Comparison of ENCODE assay signal across 8 cellular contexts in the genomic region with DNA sequence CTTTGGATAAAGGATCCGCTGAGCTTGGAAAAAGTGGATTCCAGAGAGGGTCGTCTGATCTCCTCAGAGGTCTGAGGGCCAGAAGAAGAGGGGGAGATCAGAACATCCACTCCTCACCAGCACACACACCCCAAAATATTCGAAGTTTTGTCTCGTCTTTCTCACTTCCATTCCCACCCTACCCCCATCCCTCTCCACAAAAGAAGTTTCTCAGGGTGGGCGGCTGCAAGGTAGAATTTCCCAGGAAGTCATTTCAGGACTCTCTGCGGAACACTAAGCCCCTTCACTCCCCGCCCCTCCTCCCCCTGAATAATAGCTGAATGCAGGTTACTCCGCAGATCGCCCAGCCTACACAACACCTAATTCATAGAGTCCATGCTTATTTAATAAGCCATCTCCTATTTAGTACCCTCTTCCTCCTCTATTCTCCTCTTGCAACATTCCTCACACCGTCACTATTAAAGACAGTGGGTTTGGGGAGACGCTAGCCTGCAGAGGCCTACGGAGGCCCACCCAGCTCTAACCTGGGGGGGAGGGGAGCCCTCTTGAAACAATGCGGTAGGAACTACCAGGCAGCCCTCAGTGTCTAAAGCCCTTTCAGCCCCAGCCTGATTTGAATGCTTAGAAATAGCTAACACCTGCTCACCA. TPM values are rescaled to one million over a fixed set of nuclear protein-coding genes. Genes with fewer than 3 reads are reported as not detected.
DNase-seq lines count a peak whose midpoint lies in the region; ATAC-seq and TF ChIP-seq lines count a peak whose summit lies in the region.

No MANE protein-coding gene starts in this region.

- H3K4me3 ChIP-seq in A673 (ENCODE audit: low read depth, low read length, poor library complexity, severe bottlenecking) (peak overlapping the region; percentile 92), H7 (ENCODE audit: insufficient read depth, low read depth, low read length) (peak overlapping the region; percentile 44), left ventricle myocardium inferior (peak overlapping the region; percentile 74), skeletal muscle cell (ENCODE audit: low read depth, low read length) (peak overlapping the region; percentile 74)

- H3K4me1 Mint-ChIP-seq in T-helper 17 cell = peaks cover 17% of the 10 kb centered on the region

- H3K4me1 ChIP-seq in A673 (ENCODE audit: insufficient read depth, low read length, poor library complexity, severe bottlenecking) (peaks cover 57% of the 10 kb centered on the region), left ventricle myocardium inferior (peaks cover 13% of the 10 kb centered on the region)

- peaks cover under 1% of the 10 kb centered on the region for H3K27me3 Mint-ChIP-seq in T-helper 17 cell

- POLR2A ChIA-PET in A673 (lab: Charles Lee; ENCODE audit: low non-redundant PET) = interaction anchor here (0.6 to 1.3 kb wide), 3 partner anchors 8 to 94 kb away, joined by 4 to 7 read pairs (median 5); no protein-coding TSS in a partner anchor

- no peak for ATAC-seq in T-helper 17 cell

- H3K4me3 Mint-ChIP-seq in T-helper 17 cell = peak overlapping the region; percentile 92

- intact Hi-C loops in A673 (cut with micrococcal nuclease; ENCODE audit: unreplicated experiment) = loop anchor here (1.0 kb wide), 1 partner anchor 8 kb away; no protein-coding TSS in a partner anchor
- intact Hi-C loops in left ventricle myocardium inferior (cut with micrococcal nuclease) = no loop called here
- intact Hi-C loops in posterior vena cava (cut with DNase I) = no loop called here

- H3K27ac ChIP-seq in A673 (ENCODE audit: low read depth, low read length, poor library complexity, severe bottlenecking) (peak overlapping the region; percentile 85), left ventricle myocardium inferior (replicated peaks) (no peak overlapping the region)

- H3K27me3 ChIP-seq in A673 (replicated peaks; ENCODE audit: insufficient read depth, low read depth, low read length, poor library complexity) (no peaks in the 10 kb centered on the region), H7 (ENCODE audit: control insufficient read depth, insufficient read depth, low read length) (no peaks in the 10 kb centered on the region), left ventricle myocardium inferior (ENCODE audit: low read depth) (peaks cover 6% of the 10 kb centered on the region)

- H3K9me3 ChIP-seq in A673 (ENCODE audit: low read depth, low read length, poor library complexity, severe bottlenecking) (no peaks in the 10 kb centered on the region), T-helper 17 cell (ENCODE audit: control insufficient read depth, low read length, poor library complexity, severe bottlenecking) (no peaks in the 10 kb centered on the region), left ventricle myocardium inferior (replicated peaks) (no peaks in the 10 kb centered on the region)

- CTCF ChIA-PET in A673 (lab: Charles Lee) = interaction anchor here (0.6 to 1.2 kb wide), 3 partner anchors 7 to 621 kb away, joined by 3 to 4 read pairs (median 3); no protein-coding TSS in a partner anchor

- TF ChIP-seq CTCF in A673 (conservative IDR thresholded peaks at IDR 0.05; ENCODE audit: low read depth, low read length) = no peak
- TF ChIP-seq CTCF in left ventricle myocardium inferior (IDR thresholded peaks at IDR 0.05; ENCODE audit: borderline replicate concordance) = no peak
- TF ChIP-seq CTCF in GM20000 (IDR thresholded peaks at IDR 0.05; ENCODE audit: extremely low read depth, missing control alignments) = no peak

- BruUV-seq in A673 (replicated peaks; lab: Mats Ljungman, UMichigan) = no TSS peak

- DNase-seq in A673 (ENCODE audit: low spot score) (peak; percentile 45), H7 (peak; percentile 73), T-helper 17 cell (no peak), left ventricle myocardium inferior (no peak), skeletal muscle cell (ENCODE audit: low read depth) (no peak), GM20000 (ENCODE audit: low spot score) (no peak), posterior vena cava (ENCODE audit: low spot score) (no peak), NCI-H446 treated with DMSO at 0.1 percent for 48 hours (lab: John Stamatoyannopoulos, UW) (no peak)

- H3K36me3 Mint-ChIP-seq in T-helper 17 cell (ENCODE audit: low read depth) = no peaks in the 10 kb centered on the region

- H3K27ac Mint-ChIP-seq in T-helper 17 cell = peak overlapping the region; percentile 68

- peaks cover 41% of the 10 kb centered on the region for H3K36me3 ChIP-seq in A673 (ENCODE audit: insufficient read depth, low read length, poor library complexity, severe bottlenecking)
- H3K36me3 ChIP-seq in H7 (replicated peaks; ENCODE audit: control insufficient read depth, insufficient read depth, low read length) = peaks cover 35% of the 10 kb centered on the region
- H3K36me3 ChIP-seq in left ventricle myocardium inferior = no peaks in the 10 kb centered on the region

RNA-seq across cellular contexts. Expression of gene SALL2, which starts 0.7 kb away (rescaled TPM):
- total RNA-seq in A673 (2021) (149 and 157 TPM in 2 replicates), T-helper 17 cell (1 to 10 TPM; 1.9 to 2.1 TPM), left ventricle myocardium inferior (3.4 TPM), posterior vena cava (1 to 10 TPM; 6.2 to 7.1 TPM)
- total RNA-seq in H7 (2014; rRNA removed; shearing (Covaris generic)) = 123 and 170 TPM in 2 replicates

RNA-seq across cellular contexts. Expression of gene METTL3, which starts 15.7 kb away (rescaled TPM):
- total RNA-seq in A673 (2021) (93.0 and 96.3 TPM in 2 replicates), T-helper 17 cell (10 to 100 TPM; 42.3 to 46.5 TPM), left ventricle myocardium inferior (26.6 TPM), posterior vena cava (10 to 100 TPM; 26.4 to 29.0 TPM)
- total RNA-seq in H7 (2014; rRNA removed; shearing (Covaris generic)) = 109 and 111 TPM in 2 replicates

RNA-seq across cellular contexts. Expression of gene TOX4, which starts 49.8 kb away (rescaled TPM):
- 84.7 and 86.8 TPM in 2 replicates for total RNA-seq in A673 (2021)
- total RNA-seq in H7 (2014; rRNA removed; shearing (Covaris generic)) = 23.5 and 30.5 TPM in 2 replicates
- 100 to 1,000 TPM in 1 of 2 donors, 10 to 100 TPM in 1; 97.3 to 110 TPM for total RNA-seq in T-helper 17 cell
- total RNA-seq in left ventricle myocardium inferior = 84.8 TPM
- 10 to 100 TPM; 56.1 to 67.3 TPM for total RNA-seq in posterior vena cava

RNA-seq across cellular contexts. Expression of gene RAB2B, which starts 50.0 kb away (rescaled TPM):
- total RNA-seq in A673 (2021) = 31.9 and 37.1 TPM in 2 replicates
- 21.5 and 26.8 TPM in 2 replicates for total RNA-seq in H7 (2014; rRNA removed; shearing (Covaris generic))
- 10 to 100 TPM; 35.3 to 42.6 TPM for total RNA-seq in T-helper 17 cell
- 15.5 TPM for total RNA-seq in left ventricle myocardium inferior
- 10 to 100 TPM; 29.2 to 32.3 TPM for total RNA-seq in posterior vena cava

RNA-seq across cellular contexts. Expression of gene OR10G3, which starts 53.1 kb away (rescaled TPM):
- total RNA-seq in A673 (2021) = not detected in 2 replicates
- total RNA-seq in H7 (2014; rRNA removed; shearing (Covaris generic)) = not detected in 2 replicates
- not detected for total RNA-seq in T-helper 17 cell
- total RNA-seq in left ventricle myocardium inferior = not detected
- total RNA-seq in posterior vena cava = not detected

Comparison
In these comparisons a context has a peak if more than half of its experiments do, and no peak if none do; other contexts are left out.
1. DNase-seq: peak in A673 (single experiment) and H7 (single experiment); none in T-helper 17 cell (0 of 3), left ventricle myocardium inferior (single experiment), skeletal muscle cell (single experiment), GM20000 (single experiment), posterior vena cava (single experiment) and NCI-H446 treated with DMSO at 0.1 percent for 48 hours (single experiment).
2. RNA of gene SALL2, which starts 0.7 kb away (total RNA-seq): 149 to 157 TPM in A673 and 123 to 170 TPM in H7; 6.2 to 7.1 TPM in posterior vena cava, 3.4 TPM in left ventricle myocardium inferior (single experiment) and 1.9 to 2.1 TPM in T-helper 17 cell; every median in the first group is over 10 times any median in the second.
3. Peak in every context shown above with its lines, with median percentiles within 50 percentile points of each other: H3K4me3 ChIP-seq.